Comparison of ENCODE assay signal across 22 cellular contexts in genomic region chr6:46511320-46511719, GRCh38. TPM values are rescaled to one million over a fixed set of nuclear protein-coding genes. Genes with fewer than 3 reads are reported as not detected.
A peak's percentile ranks its signal among the peaks of the same experiment; 100 is the strongest.
DNase-seq lines count a peak whose midpoint lies in the region; ATAC-seq and TF ChIP-seq lines count a peak whose summit lies in the region.
"Had no signal": no experiment of that assay in that cellular context is flagged by ENCODE, and none has a peak within 500 bp of the region (broad histone marks: within the 10 kb centered on the region; RNA-seq: fewer than 3 reads in every experiment).

No MANE protein-coding gene starts in this region.

- H3K36me3 Mint-ChIP-seq in CD8-positive, alpha-beta memory T cell = no peaks in the 10 kb centered on the region

- H3K9ac ChIP-seq in parathyroid adenoma = no peak overlapping the region
- H3K9ac ChIP-seq: BLaER1 treated with 17β-estradiol and CSF1 and Interleukin-3, amounts not matched to agents 10 nM and 100 nM had no signal

- no peak overlapping the region for H3K4me2 ChIP-seq in parathyroid adenoma (ENCODE audit: low read length)
- H3K4me2 ChIP-seq: BLaER1 treated with 17β-estradiol and CSF1 and Interleukin-3, amounts not matched to agents 10 nM and 100 nM had no signal

- H3K27me3 ChIP-seq in body of pancreas (no peaks in the 10 kb centered on the region), gastroesophageal sphincter (no peaks in the 10 kb centered on the region), parathyroid adenoma (ENCODE audit: control insufficient read depth, insufficient read depth, low read length) (no peaks in the 10 kb centered on the region), transverse colon (no peaks in the 10 kb centered on the region), HAP-1 (ENCODE audit: low read depth) (no peaks in the 10 kb centered on the region; the same call in 1 of the 2 replicates)
- H3K27me3 ChIP-seq in CD8-positive, alpha-beta memory T cell (ENCODE audit: insufficient read depth, low read length, poor library complexity, severe bottlenecking) = no peaks in the 10 kb centered on the region
- H3K27me3 ChIP-seq: BLaER1 treated with 17β-estradiol and CSF1 and Interleukin-3, amounts not matched to agents 10 nM and 100 nM; sigmoid colon had no signal

- no peaks in the 10 kb centered on the region for H3K9me3 Mint-ChIP-seq in CD8-positive, alpha-beta memory T cell
- H3K9me3 Mint-ChIP-seq: activated T-cell treated with anti-CD3 and anti-CD28 coated beads, Interleukin-2, amount 50 U/mL, for 4 hours; central memory CD8-positive, alpha-beta T cell; effector memory CD8-positive, alpha-beta T cell; nephron had no signal

- intact Hi-C loops in body of pancreas (cut with DNase I) (no loop called here), transverse colon (cut with DNase I; ENCODE audit: low total_unique reads) (no loop called here)

- no peak for TF ChIP-seq EP300 in gastroesophageal sphincter (IDR thresholded peaks at IDR 0.05)
- no peak for TF ChIP-seq EP300 in transverse colon (IDR thresholded peaks at IDR 0.05; ENCODE audit: low read depth)

- no peak overlapping the region for H3K4me3 Mint-ChIP-seq in CD8-positive, alpha-beta memory T cell
- H3K4me3 Mint-ChIP-seq: activated T-cell treated with anti-CD3 and anti-CD28 coated beads, Interleukin-2, amount 50 U/mL, for 4 hours; central memory CD8-positive, alpha-beta T cell; effector memory CD8-positive, alpha-beta T cell; nephron had no signal

- WGBS in body of pancreas, 2 donors = 60 to 61% methylated on average over 7 of the region's 7 CpGs
- 76 to 100% methylated on average over 3 of the region's 7 CpGs for WGBS in gastroesophageal sphincter (ENCODE audit: low coverage in 1 of 2), 2 donors
- WGBS in transverse colon (ENCODE audit: low coverage in 1 of 2), 2 donors = 88% methylated on average over 7 of the region's 7 CpGs; no CpG with 5 or more reads in 1 of the 2 donors

- H3K27me3 Mint-ChIP-seq in CD8-positive, alpha-beta memory T cell = peaks cover 8% of the 10 kb centered on the region in 2 donors

- H3K27ac ChIP-seq in body of pancreas = peak overlapping the region in 3 of 4 donors; percentile 10 to 42 (median 32)
- H3K27ac ChIP-seq in gastroesophageal sphincter = peak overlapping the region; percentile 30 to 66 (median 55)
- no peak overlapping the region for H3K27ac ChIP-seq in parathyroid adenoma
- peak overlapping the region; percentile 33 to 62 (median 48) for H3K27ac ChIP-seq in transverse colon
- no peak overlapping the region for H3K27ac ChIP-seq in CD8-positive, alpha-beta memory T cell (ENCODE audit: low read depth, low read length)
- H3K27ac ChIP-seq: BLaER1 treated with 17β-estradiol and CSF1 and Interleukin-3, amounts not matched to agents 10 nM and 100 nM; HL-60 had no signal

- DNase-seq in body of pancreas = no peak
- no peak for DNase-seq in transverse colon
- no peak for DNase-seq in CD8-positive, alpha-beta memory T cell
- no peak for DNase-seq in HAP-1 (ENCODE audit: low spot score in 2 of 2)
- DNase-seq in NCI-H82 (lab: John Stamatoyannopoulos, UW) = no peak
- DNase-seq in NCI-H2081 treated with DMSO at 0.1 percent for 48 hours (lab: John Stamatoyannopoulos, UW) = no peak
- DNase-seq: ACHN; activated naive CD4-positive, alpha-beta T cell; activated T-cell treated with anti-CD3 and anti-CD28 coated beads, Interleukin-2, amount 50 U/mL, for 4 hours; effector memory CD8-positive, alpha-beta T cell; glutamatergic neuron; NCI-H1092; NCI-H2029; NCI-H226; SIG-M5; sigmoid colon had no signal

- H3K79me2 ChIP-seq in parathyroid adenoma = no peaks in the 10 kb centered on the region

- TF ChIP-seq CTCF in body of pancreas (IDR thresholded peaks at IDR 0.05) = no peak
- TF ChIP-seq CTCF in gastroesophageal sphincter (IDR thresholded peaks at IDR 0.05) = no peak
- TF ChIP-seq CTCF in parathyroid adenoma (IDR thresholded peaks at IDR 0.05) = no peak
- no peak for TF ChIP-seq CTCF in transverse colon (IDR thresholded peaks at IDR 0.05)

- H3K9me3 ChIP-seq in body of pancreas = no peaks in the 10 kb centered on the region
- H3K9me3 ChIP-seq in gastroesophageal sphincter = no peaks in the 10 kb centered on the region
- no peaks in the 10 kb centered on the region for H3K9me3 ChIP-seq in parathyroid adenoma (ENCODE audit: control insufficient read depth, low read length)
- no peaks in the 10 kb centered on the region for H3K9me3 ChIP-seq in transverse colon
- no peaks in the 10 kb centered on the region for H3K9me3 ChIP-seq in CD8-positive, alpha-beta memory T cell (ENCODE audit: low read length)
- H3K9me3 ChIP-seq in HAP-1 = no peaks in the 10 kb centered on the region
- H3K9me3 ChIP-seq: BLaER1 treated with 17β-estradiol and CSF1 and Interleukin-3, amounts not matched to agents 10 nM and 100 nM; sigmoid colon had no signal

- H3K4me1 ChIP-seq in body of pancreas = peaks cover 46% of the 10 kb centered on the region
- peaks cover 14 to 62% (median 14%) of the 10 kb centered on the region in 3 donors for H3K4me1 ChIP-seq in gastroesophageal sphincter
- H3K4me1 ChIP-seq in parathyroid adenoma = no peaks in the 10 kb centered on the region
- peaks cover 0 to 9% (median 0%) of the 10 kb centered on the region in 4 donors for H3K4me1 ChIP-seq in transverse colon
- no peaks in the 10 kb centered on the region for H3K4me1 ChIP-seq in CD8-positive, alpha-beta memory T cell (ENCODE audit: insufficient read depth, low read length)
- no peaks in the 10 kb centered on the region for H3K4me1 ChIP-seq in HAP-1
- H3K4me1 ChIP-seq: BLaER1 treated with 17β-estradiol and CSF1 and Interleukin-3, amounts not matched to agents 10 nM and 100 nM had no signal

- ATAC-seq in body of pancreas = no peak
- no peak for ATAC-seq in gastroesophageal sphincter
- ATAC-seq: activated T-cell treated with anti-CD3 and anti-CD28 coated beads, Interleukin-2, amount 50 U/mL, for 4 hours; effector memory CD8-positive, alpha-beta T cell had no signal

- H3K4me3 ChIP-seq in body of pancreas (no peak overlapping the region), gastroesophageal sphincter (no peak overlapping the region), parathyroid adenoma (ENCODE audit: low read depth, low read length) (no peak overlapping the region), transverse colon (no peak overlapping the region), HAP-1 (no peak overlapping the region)
- H3K4me3 ChIP-seq in CD8-positive, alpha-beta memory T cell (ENCODE audit: low read length) = no peak overlapping the region
- H3K4me3 ChIP-seq: BLaER1 treated with 17β-estradiol and CSF1 and Interleukin-3, amounts not matched to agents 10 nM and 100 nM; sigmoid colon had no signal

- in situ Hi-C loops in transverse colon (cut with MboI; ENCODE audit: low pct_ligation_motif_present in 1 of 4, low pct_unique_long_range_greater_than_20kb in 1 of 4, low sequenced_read_pairs in 3 of 4) (no loop called here), HAP-1 (cut with MboI; ENCODE audit: low sequenced_read_pairs) (no loop called here)

- H3K27ac Mint-ChIP-seq in CD8-positive, alpha-beta memory T cell = no peak overlapping the region
- H3K27ac Mint-ChIP-seq: effector memory CD8-positive, alpha-beta T cell had no signal

- H2AFZ ChIP-seq in parathyroid adenoma = peak overlapping the region; percentile 25

- no peaks in the 10 kb centered on the region for H3K4me1 Mint-ChIP-seq in CD8-positive, alpha-beta memory T cell
- H3K4me1 Mint-ChIP-seq: central memory CD8-positive, alpha-beta T cell had no signal

- no peaks in the 10 kb centered on the region for H3K36me3 ChIP-seq in body of pancreas (replicated peaks in 1 of 2; ENCODE audit: insufficient read depth in 1 of 2, low read depth in 2 of 2)
- no peaks in the 10 kb centered on the region for H3K36me3 ChIP-seq in gastroesophageal sphincter
- no peaks in the 10 kb centered on the region for H3K36me3 ChIP-seq in parathyroid adenoma (ENCODE audit: control insufficient read depth, insufficient read depth, low read length)
- no peaks in the 10 kb centered on the region for H3K36me3 ChIP-seq in transverse colon
- H3K36me3 ChIP-seq in CD8-positive, alpha-beta memory T cell (ENCODE audit: insufficient read depth, low read length) = no peaks in the 10 kb centered on the region
- no peaks in the 10 kb centered on the region for H3K36me3 ChIP-seq in HAP-1 (replicated peaks)
- H3K36me3 ChIP-seq: BLaER1 treated with 17β-estradiol and CSF1 and Interleukin-3, amounts not matched to agents 10 nM and 100 nM; sigmoid colon had no signal

- CTCF ChIA-PET in CD8-positive, alpha-beta memory T cell (lab: Charles Lee) = no interaction called here

- no peak for TF ChIP-seq POLR2A in body of pancreas (IDR thresholded peaks at IDR 0.05)
- TF ChIP-seq POLR2A in gastroesophageal sphincter (IDR thresholded peaks at IDR 0.05) = no peak
- TF ChIP-seq POLR2A in transverse colon (IDR thresholded peaks at IDR 0.05) = no peak

- POLR2A ChIA-PET in CD8-positive, alpha-beta memory T cell (lab: Charles Lee) = no interaction called here

RNA-seq across cellular contexts. Expression of gene RCAN2, which starts 20.1 kb away (rescaled TPM):
- total RNA-seq in body of pancreas (1 to 10 TPM; 5.3 to 6.5 TPM), gastroesophageal sphincter (100 to 1,000 TPM in 2 of 4 donors, 10 to 100 TPM in 2; 46.9 to 289 (median 171) TPM), transverse colon (1 to 10 TPM; 1.9 to 9.5 (median 7.5) TPM)
- under 1 TPM; 0.48 to 0.49 TPM for total RNA-seq in CD8-positive, alpha-beta memory T cell
- 0.82 TPM for polyA plus RNA-seq in CD8-positive, alpha-beta memory T cell

Comparison
In these comparisons a context has a peak if more than half of its experiments do, and no peak if none do; other contexts are left out.
1. H3K27ac ChIP-seq: peak in body of pancreas (3 of 4), gastroesophageal sphincter (4 of 4) and transverse colon (4 of 4); none in parathyroid adenoma (single experiment) and CD8-positive, alpha-beta memory T cell (single experiment).
2. RNA of gene RCAN2, which starts 20.1 kb away (total RNA-seq): 46.9 to 289 TPM in gastroesophageal sphincter; 1.9 to 9.5 TPM in transverse colon, 5.3 to 6.5 TPM in body of pancreas and 0.48 to 0.49 TPM in CD8-positive, alpha-beta memory T cell; every median in the first group is over 4 times any median in the second.